Comparison of ENCODE assay signal across 9 cellular contexts in genomic region chr6:13923527-13924145, GRCh38. TPM values are rescaled to one million over a fixed set of nuclear protein-coding genes. Genes with fewer than 3 reads are reported as not detected.
DNase-seq lines count a peak whose midpoint lies in the region; ATAC-seq and TF ChIP-seq lines count a peak whose summit lies in the region.
"Had no signal": no experiment of that assay in that cellular context is flagged by ENCODE, and none has a peak within 500 bp of the region (broad histone marks: within the 10 kb centered on the region; RNA-seq: fewer than 3 reads in every experiment).

No MANE protein-coding gene starts in this region.

- TF ChIP-seq CTCF in left ventricle myocardium inferior (IDR thresholded peaks at IDR 0.05; ENCODE audit: borderline replicate concordance) (no peak), upper lobe of left lung (IDR thresholded peaks at IDR 0.05) (no peak)

- H3K36me3 ChIP-seq in left ventricle myocardium inferior (no peaks in the 10 kb centered on the region), upper lobe of left lung (no peaks in the 10 kb centered on the region)

- no peaks in the 10 kb centered on the region for H3K9me3 ChIP-seq in left ventricle myocardium inferior (replicated peaks)
- H3K9me3 ChIP-seq in upper lobe of left lung: no peaks in the 10 kb centered on the region

- H3K4me3 Mint-ChIP-seq in activated T-helper 17 cell treated with anti-CD3 and anti-CD28 coated beads, Interleukin-2, amount 50 U/mL, for 72 hours: peak overlapping the region; percentile 79

- H3K4me1 ChIP-seq in left ventricle myocardium inferior: peaks cover 18% of the 10 kb centered on the region
- peaks cover 14 to 18% (median 16%) of the 10 kb centered on the region in 4 donors for H3K4me1 ChIP-seq in upper lobe of left lung

- WGBS in upper lobe of left lung, 2 donors: 47 to 57% methylated on average over 4 to 5 of the region's 5 CpGs

- H3K27me3 ChIP-seq in left ventricle myocardium inferior (ENCODE audit: low read depth): peaks cover 85% of the 10 kb centered on the region
- H3K27me3 ChIP-seq in upper lobe of left lung: peaks cover 0 to 18% (median 0%) of the 10 kb centered on the region in 4 donors

- H3K9me3 Mint-ChIP-seq in activated T-helper 17 cell treated with anti-CD3 and anti-CD28 coated beads, Interleukin-2, amount 50 U/mL, for 72 hours: no peaks in the 10 kb centered on the region

- H3K36me3 Mint-ChIP-seq in activated T-helper 17 cell treated with anti-CD3 and anti-CD28 coated beads, Interleukin-2, amount 50 U/mL, for 72 hours (ENCODE audit: low read depth): no peaks in the 10 kb centered on the region

- intact Hi-C loops in left ventricle myocardium inferior (cut with micrococcal nuclease) (no loop called here), cardiac septum (cut with DNase I) (no loop called here)

- no peak for TF ChIP-seq POLR2A in upper lobe of left lung (IDR thresholded peaks at IDR 0.05)

- no peak for ATAC-seq in activated T-helper 17 cell treated with anti-CD3 and anti-CD28 coated beads, Interleukin-2, amount 50 U/mL, for 72 hours (replicated peaks)
- ATAC-seq in upper lobe of left lung (ENCODE audit: low FRiP score in 2 of 2): peak in 1 of 2 donors; percentile 47

- H3K4me1 Mint-ChIP-seq in activated T-helper 17 cell treated with anti-CD3 and anti-CD28 coated beads, Interleukin-2, amount 50 U/mL, for 72 hours: peaks cover 13% of the 10 kb centered on the region

- H3K27ac Mint-ChIP-seq in activated T-helper 17 cell treated with anti-CD3 and anti-CD28 coated beads, Interleukin-2, amount 50 U/mL, for 72 hours: no peak overlapping the region

- no peak for TF ChIP-seq EP300 in upper lobe of left lung (IDR thresholded peaks at IDR 0.05)

- peaks cover 41% of the 10 kb centered on the region for H3K27me3 Mint-ChIP-seq in activated T-helper 17 cell treated with anti-CD3 and anti-CD28 coated beads, Interleukin-2, amount 50 U/mL, for 72 hours

- H3K4me3 ChIP-seq in left ventricle myocardium inferior (peak overlapping the region; percentile 61), upper lobe of left lung (peak overlapping the region in 1 of 4 donors; percentile 51)

- DNase-seq in left ventricle myocardium inferior: no peak
- no peak for DNase-seq in cardiac septum (ENCODE audit: low spot score)
- peak; percentile 33 for DNase-seq in iPS-NIHi7 (ENCODE audit: extremely low spot score)
- no peak for DNase-seq in upper lobe of left lung
- DNase-seq in NCI-H1105 (lab: John Stamatoyannopoulos, UW): no peak
- DNase-seq in OCI-M2 (lab: John Stamatoyannopoulos, UW; ENCODE audit: unreplicated experiment): no peak
- no peak for DNase-seq in RKO (ENCODE audit: low spot score)
- DNase-seq: activated CD4-positive, CD25-positive, alpha-beta regulatory T cell treated with anti-CD3 and anti-CD28 coated beads, Interleukin-2, amount 50 U/mL, for 72 hours had no signal

- no peak overlapping the region for H3K27ac ChIP-seq in left ventricle myocardium inferior (replicated peaks)
- peak overlapping the region in 3 of 4 donors; percentile 67 to 78 (median 75) for H3K27ac ChIP-seq in upper lobe of left lung

RNA-seq across cellular contexts. Expression of gene RNF182, which starts 1.1 kb away (rescaled TPM):
- total RNA-seq in left ventricle myocardium inferior (not detected), cardiac septum (0.19 TPM), upper lobe of left lung (1 to 10 TPM; 1.4 to 4.3 (median 2.5) TPM)
- not detected for total RNA-seq in activated T-helper 17 cell treated with anti-CD3 and anti-CD28 coated beads, Interleukin-2, amount 50 U/mL, for 72 hours
